Comparison of ENCODE assay signal across 15 cellular contexts in the genomic region with DNA sequence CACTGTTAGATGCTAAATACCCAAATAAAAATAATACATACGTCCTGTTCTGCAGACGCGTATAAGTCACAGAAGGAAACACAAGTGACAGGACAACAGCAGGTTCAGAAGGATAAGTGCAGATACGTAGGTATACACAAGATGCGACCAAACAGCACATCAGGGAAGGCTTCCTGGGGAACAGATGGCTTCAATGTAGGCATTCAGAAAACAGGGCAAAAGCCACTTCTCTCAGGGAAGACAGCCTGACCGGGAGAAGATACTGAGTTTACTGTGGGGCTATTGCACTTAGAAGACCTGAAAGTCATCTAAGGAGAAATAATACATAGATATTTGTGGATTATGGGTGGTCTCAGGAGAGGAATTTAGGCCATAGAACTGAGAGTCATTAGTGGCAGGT. TPM values are rescaled to one million over a fixed set of nuclear protein-coding genes. Genes with fewer than 3 reads are reported as not detected.
DNase-seq lines count a peak whose midpoint lies in the region; ATAC-seq lines count a peak whose summit lies in the region.
"Had no signal": no experiment of that assay in that cellular context is flagged by ENCODE, and none has a peak within 500 bp of the region (broad histone marks: within the 10 kb centered on the region; RNA-seq: fewer than 3 reads in every experiment).

No MANE protein-coding gene starts in this region.

- H3K27me3 Mint-ChIP-seq in activated CD4-positive, alpha-beta memory T cell treated with anti-CD3 and anti-CD28 coated beads, Interleukin-2, amount 10 ng/mL, durations not matched to agents 7 days and 5 days: no peaks in the 10 kb centered on the region
- H3K27me3 Mint-ChIP-seq in activated CD4-positive, alpha-beta memory T cell treated with anti-CD3 and anti-CD28 coated beads for 36 hours: peaks cover 5% of the 10 kb centered on the region
- no peaks in the 10 kb centered on the region for H3K27me3 Mint-ChIP-seq in IgD-negative memory B cell
- H3K27me3 Mint-ChIP-seq in dendritic cell treated with granulocyte-macrophage colony-stimulating factor and Interleukin-4, amounts not matched to agents 40 ng/mL and 50 ng/mL, for 4 days: no peaks in the 10 kb centered on the region
- H3K27me3 Mint-ChIP-seq in stimulated activated naive B cell treated with anti-CD40 and anti-IgM and Interleukin-4, amounts not matched to agents 10 μg/mL and 1 μg/mL and 100 μg/mL, for 72 hours: no peaks in the 10 kb centered on the region

- peak overlapping the region; percentile 86 for H3K4me3 Mint-ChIP-seq in activated CD4-positive, alpha-beta memory T cell treated with anti-CD3 and anti-CD28 coated beads, Interleukin-2, amount 10 ng/mL, durations not matched to agents 7 days and 5 days
- no peak overlapping the region for H3K4me3 Mint-ChIP-seq in activated CD4-positive, alpha-beta memory T cell treated with anti-CD3 and anti-CD28 coated beads for 36 hours
- H3K4me3 Mint-ChIP-seq in IgD-negative memory B cell: peak overlapping the region; percentile 82 to 98 (median 90)
- peak overlapping the region; percentile 95 for H3K4me3 Mint-ChIP-seq in dendritic cell treated with granulocyte-macrophage colony-stimulating factor and Interleukin-4, amounts not matched to agents 40 ng/mL and 50 ng/mL, for 4 days
- H3K4me3 Mint-ChIP-seq in stimulated activated naive B cell treated with anti-CD40 and anti-IgM and Interleukin-4, amounts not matched to agents 10 μg/mL and 1 μg/mL and 100 μg/mL, for 72 hours: peak overlapping the region; percentile 91 to 94

- CTCF ChIA-PET in activated CD4-positive, alpha-beta memory T cell treated with anti-CD3 and anti-CD28 coated beads, Interleukin-2, amount 10 ng/mL, durations not matched to agents 7 days and 5 days (lab: Charles Lee): interaction anchor here (1.0 to 1.8 kb wide), 3 partner anchors 10 to 53 kb away, joined by 3 to 5 read pairs (median 4); no protein-coding TSS in a partner anchor
- CTCF ChIA-PET in activated CD4-positive, alpha-beta memory T cell treated with anti-CD3 and anti-CD28 coated beads for 36 hours (lab: Charles Lee): interaction anchor here (1.6 to 2.8 kb wide), 2 partner anchors 87 to 177 kb away, joined by 4 to 10 read pairs; no protein-coding TSS in a partner anchor

- ATAC-seq in stimulated activated naive B cell treated with anti-CD40 and anti-IgM and Interleukin-4, amounts not matched to agents 10 μg/mL and 1 μg/mL and 100 μg/mL, for 72 hours (replicated peaks): no peak
- ATAC-seq in HG03108 (IDR thresholded peaks at IDR 0.05; ENCODE audit: unreplicated experiment): no peak
- ATAC-seq: left ventricle myocardium superior had no signal

- no peak overlapping the region for H3K27ac Mint-ChIP-seq in activated CD4-positive, alpha-beta memory T cell treated with anti-CD3 and anti-CD28 coated beads, Interleukin-2, amount 10 ng/mL, durations not matched to agents 7 days and 5 days
- no peak overlapping the region for H3K27ac Mint-ChIP-seq in activated CD4-positive, alpha-beta memory T cell treated with anti-CD3 and anti-CD28 coated beads for 36 hours
- H3K27ac Mint-ChIP-seq in IgD-negative memory B cell: peak overlapping the region; percentile 91 to 97 (median 93)
- H3K27ac Mint-ChIP-seq in dendritic cell treated with granulocyte-macrophage colony-stimulating factor and Interleukin-4, amounts not matched to agents 40 ng/mL and 50 ng/mL, for 4 days: peak overlapping the region; percentile 97
- peak overlapping the region; percentile 96 for H3K27ac Mint-ChIP-seq in stimulated activated naive B cell treated with anti-CD40 and anti-IgM and Interleukin-4, amounts not matched to agents 10 μg/mL and 1 μg/mL and 100 μg/mL, for 72 hours

- intact Hi-C loops in activated CD4-positive, alpha-beta memory T cell treated with anti-CD3 and anti-CD28 coated beads for 36 hours (cut with micrococcal nuclease): no loop called here
- intact Hi-C loops in dendritic cell treated with granulocyte-macrophage colony-stimulating factor and Interleukin-4, amounts not matched to agents 40 ng/mL and 50 ng/mL, for 4 days (cut with micrococcal nuclease): loop anchor here (1.0 kb wide), 1 partner anchor 56 kb away; no protein-coding TSS in a partner anchor

- peaks cover 33% of the 10 kb centered on the region for H3K36me3 Mint-ChIP-seq in activated CD4-positive, alpha-beta memory T cell treated with anti-CD3 and anti-CD28 coated beads, Interleukin-2, amount 10 ng/mL, durations not matched to agents 7 days and 5 days (ENCODE audit: low read depth)
- H3K36me3 Mint-ChIP-seq in activated CD4-positive, alpha-beta memory T cell treated with anti-CD3 and anti-CD28 coated beads for 36 hours: no peaks in the 10 kb centered on the region
- peaks cover 38% of the 10 kb centered on the region for H3K36me3 Mint-ChIP-seq in IgD-negative memory B cell
- peaks cover 81% of the 10 kb centered on the region for H3K36me3 Mint-ChIP-seq in dendritic cell treated with granulocyte-macrophage colony-stimulating factor and Interleukin-4, amounts not matched to agents 40 ng/mL and 50 ng/mL, for 4 days (ENCODE audit: low read depth)
- H3K36me3 Mint-ChIP-seq in stimulated activated naive B cell treated with anti-CD40 and anti-IgM and Interleukin-4, amounts not matched to agents 10 μg/mL and 1 μg/mL and 100 μg/mL, for 72 hours: peaks cover 62 to 72% of the 10 kb centered on the region in 2 donors

- DNase-seq in activated CD4-positive, alpha-beta memory T cell treated with anti-CD3 and anti-CD28 coated beads, Interleukin-2, amount 10 ng/mL, durations not matched to agents 7 days and 5 days: no peak
- DNase-seq in activated CD4-positive, alpha-beta memory T cell treated with anti-CD3 and anti-CD28 coated beads for 36 hours: no peak
- DNase-seq in stimulated activated naive B cell treated with anti-CD40 and anti-IgM and Interleukin-4, amounts not matched to agents 10 μg/mL and 1 μg/mL and 100 μg/mL, for 72 hours: no peak
- DNase-seq in DMS53 treated with DMSO at 0.1 percent for 48 hours (lab: John Stamatoyannopoulos, UW; ENCODE audit: unreplicated experiment): no peak
- no peak for DNase-seq in stimulated activated naive CD4-positive, alpha-beta T cell (lab: John Stamatoyannopoulos, UW)
- DNase-seq: activated CD8-positive, alpha-beta memory T cell treated with anti-CD3 and anti-CD28 coated beads, Interleukin-2, amount 50 U/mL, for 4 hours; colonic mucosa; left ventricle myocardium superior; SHP77 treated with DMSO at 0.1 percent for 48 hours; sigmoid colon had no signal

- POLR2A ChIA-PET in activated CD4-positive, alpha-beta memory T cell treated with anti-CD3 and anti-CD28 coated beads, Interleukin-2, amount 10 ng/mL, durations not matched to agents 7 days and 5 days (lab: Charles Lee): interaction anchor here (0.8 to 5.0 kb wide), 2 partner anchors 53 to 100 kb away, joined by 3 to 32 read pairs; no protein-coding TSS in a partner anchor
- POLR2A ChIA-PET in activated CD4-positive, alpha-beta memory T cell treated with anti-CD3 and anti-CD28 coated beads for 36 hours (lab: Charles Lee): no interaction called here

- H3K4me1 Mint-ChIP-seq in activated CD4-positive, alpha-beta memory T cell treated with anti-CD3 and anti-CD28 coated beads, Interleukin-2, amount 10 ng/mL, durations not matched to agents 7 days and 5 days: peaks cover 50% of the 10 kb centered on the region
- peaks cover 25% of the 10 kb centered on the region for H3K4me1 Mint-ChIP-seq in activated CD4-positive, alpha-beta memory T cell treated with anti-CD3 and anti-CD28 coated beads for 36 hours (ENCODE audit: low read depth)
- peaks cover 28 to 45% (median 38%) of the 10 kb centered on the region in 3 donors for H3K4me1 Mint-ChIP-seq in IgD-negative memory B cell
- peaks cover 42% of the 10 kb centered on the region for H3K4me1 Mint-ChIP-seq in dendritic cell treated with granulocyte-macrophage colony-stimulating factor and Interleukin-4, amounts not matched to agents 40 ng/mL and 50 ng/mL, for 4 days (ENCODE audit: low read depth)
- peaks cover 40 to 57% of the 10 kb centered on the region in 2 donors for H3K4me1 Mint-ChIP-seq in stimulated activated naive B cell treated with anti-CD40 and anti-IgM and Interleukin-4, amounts not matched to agents 10 μg/mL and 1 μg/mL and 100 μg/mL, for 72 hours

- no peaks in the 10 kb centered on the region for H3K9me3 Mint-ChIP-seq in activated CD4-positive, alpha-beta memory T cell treated with anti-CD3 and anti-CD28 coated beads, Interleukin-2, amount 10 ng/mL, durations not matched to agents 7 days and 5 days
- H3K9me3 Mint-ChIP-seq in activated CD4-positive, alpha-beta memory T cell treated with anti-CD3 and anti-CD28 coated beads for 36 hours: no peaks in the 10 kb centered on the region
- H3K9me3 Mint-ChIP-seq in IgD-negative memory B cell: peaks cover 0 to 6% (median 0%) of the 10 kb centered on the region in 3 donors
- H3K9me3 Mint-ChIP-seq in dendritic cell treated with granulocyte-macrophage colony-stimulating factor and Interleukin-4, amounts not matched to agents 40 ng/mL and 50 ng/mL, for 4 days: no peaks in the 10 kb centered on the region
- H3K9me3 Mint-ChIP-seq in stimulated activated naive B cell treated with anti-CD40 and anti-IgM and Interleukin-4, amounts not matched to agents 10 μg/mL and 1 μg/mL and 100 μg/mL, for 72 hours: peaks cover 5 to 21% of the 10 kb centered on the region in 2 donors

RNA-seq across cellular contexts. Expression of a gene that starts 1.9 kb away (rescaled TPM):
- 100 to 1,000 TPM; 173 to 176 TPM for total RNA-seq in activated CD4-positive, alpha-beta memory T cell treated with anti-CD3 and anti-CD28 coated beads, Interleukin-2, amount 10 ng/mL, durations not matched to agents 7 days and 5 days
- 10 to 100 TPM; 19.3 to 20.9 TPM for total RNA-seq in activated CD4-positive, alpha-beta memory T cell treated with anti-CD3 and anti-CD28 coated beads for 36 hours
- 2,568 TPM for polyA plus RNA-seq in IgD-negative memory B cell
- polyA plus RNA-seq: neural cell had no signal

RNA-seq across cellular contexts. Expression of a gene that starts 4.2 kb away (rescaled TPM):
- 10 to 100 TPM; 89.8 to 95.6 TPM for total RNA-seq in activated CD4-positive, alpha-beta memory T cell treated with anti-CD3 and anti-CD28 coated beads, Interleukin-2, amount 10 ng/mL, durations not matched to agents 7 days and 5 days
- total RNA-seq in activated CD4-positive, alpha-beta memory T cell treated with anti-CD3 and anti-CD28 coated beads for 36 hours: 1 to 10 TPM; 5.1 to 6.9 TPM
- polyA plus RNA-seq in IgD-negative memory B cell: 2,247 TPM
- total RNA-seq: M059J had no signal

Comparison
In these comparisons a context has a peak if more than half of its experiments do, and no peak if none do; other contexts are left out.
1. RNA of a gene that starts 1.9 kb away (total RNA-seq): 173 to 176 TPM in activated CD4-positive, alpha-beta memory T cell treated with anti-CD3 and anti-CD28 coated beads, Interleukin-2, amount 10 ng/mL, durations not matched to agents 7 days and 5 days; 19.3 to 20.9 TPM in activated CD4-positive, alpha-beta memory T cell treated with anti-CD3 and anti-CD28 coated beads for 36 hours; every median in the first group is over 4 times any median in the second.
2. RNA of a gene that starts 4.2 kb away (total RNA-seq): 89.8 to 95.6 TPM in activated CD4-positive, alpha-beta memory T cell treated with anti-CD3 and anti-CD28 coated beads, Interleukin-2, amount 10 ng/mL, durations not matched to agents 7 days and 5 days; 5.1 to 6.9 TPM in activated CD4-positive, alpha-beta memory T cell treated with anti-CD3 and anti-CD28 coated beads for 36 hours; every median in the first group is over 10 times any median in the second.
3. H3K27ac Mint-ChIP-seq: peak in IgD-negative memory B cell (3 of 3), dendritic cell treated with granulocyte-macrophage colony-stimulating factor and Interleukin-4, amounts not matched to agents 40 ng/mL and 50 ng/mL, for 4 days (single experiment) and stimulated activated naive B cell treated with anti-CD40 and anti-IgM and Interleukin-4, amounts not matched to agents 10 μg/mL and 1 μg/mL and 100 μg/mL, for 72 hours (single experiment); none in activated CD4-positive, alpha-beta memory T cell treated with anti-CD3 and anti-CD28 coated beads, Interleukin-2, amount 10 ng/mL, durations not matched to agents 7 days and 5 days (single experiment) and activated CD4-positive, alpha-beta memory T cell treated with anti-CD3 and anti-CD28 coated beads for 36 hours (single experiment).